20 cellular contexts compared by ENCODE assay signal in the genomic region with DNA sequence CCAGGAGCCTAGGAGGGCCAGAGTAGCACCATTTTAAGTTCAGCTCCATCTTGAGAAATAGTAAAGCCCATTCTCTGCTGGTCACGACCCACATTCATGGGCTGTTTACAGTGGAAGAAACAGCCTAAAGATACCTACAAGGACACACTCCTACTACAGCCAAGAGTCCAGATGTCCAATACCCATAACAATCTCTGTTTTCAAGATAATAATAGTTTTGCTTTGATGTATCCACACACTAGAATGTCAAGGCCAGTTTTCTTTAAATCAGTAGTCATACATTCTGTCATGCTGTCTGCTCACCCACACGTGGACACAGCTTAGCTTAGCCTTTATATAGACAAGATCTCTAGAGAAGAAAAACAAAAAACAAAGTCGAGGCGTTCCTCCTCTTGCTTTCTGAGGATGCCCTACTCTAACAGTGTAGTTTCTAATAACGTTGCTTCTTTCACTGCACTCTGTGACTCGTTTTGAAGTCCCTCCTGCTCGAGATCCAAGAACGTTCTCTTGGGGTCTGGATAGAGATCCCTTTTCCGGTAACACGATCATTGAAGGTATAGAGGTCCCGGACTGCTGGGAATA. TPM values are rescaled to one million over a fixed set of nuclear protein-coding genes. Genes with fewer than 3 reads are reported as not detected.
DNase-seq lines count a peak whose midpoint lies in the region; ATAC-seq, FAIRE-seq and TF ChIP-seq lines count a peak whose summit lies in the region.
"Had no signal": no experiment of that assay in that cellular context is flagged by ENCODE, and none has a peak within 500 bp of the region (broad histone marks: within the 10 kb centered on the region; RNA-seq: fewer than 3 reads in every experiment).

No MANE protein-coding gene starts in this region.

- no peak for DNase-seq in T-helper 17 cell
- DNase-seq in body of pancreas: peak in 3 of 4 donors; percentile 57 to 67 (median 58)
- DNase-seq in osteoblast (ENCODE audit: insufficient read length, low spot score, missing footprints): no peak
- DNase-seq in NCI-H2029 treated with DMSO at 0.1 percent for 48 hours (lab: John Stamatoyannopoulos, UW): no peak
- DNase-seq in D721Med (ENCODE audit: insufficient read length, low spot score): no peak
- DNase-seq in activated CD4-positive, alpha-beta T cell treated with anti-CD3 and anti-CD28 coated beads for 4 hours: no peak
- DNase-seq: C1 segment of cervical spinal cord; Calu3; CD4-positive, alpha-beta memory T cell; COR-L47; DMS153; DND-41; GM23248; H7; HCEC 1CT had no signal

- no peaks in the 10 kb centered on the region for H4K20me1 ChIP-seq in osteoblast (ENCODE audit: insufficient read depth, low read length)

- H3K4me3 ChIP-seq in body of pancreas: no peak overlapping the region
- H3K4me3 ChIP-seq in osteoblast (ENCODE audit: insufficient read depth, low read length): no peak overlapping the region
- no peak overlapping the region for H3K4me3 ChIP-seq in parathyroid adenoma (ENCODE audit: low read depth, low read length)
- H3K4me3 ChIP-seq: GM23248 had no signal

- H3K36me3 ChIP-seq in body of pancreas (replicated peaks in 1 of 2; ENCODE audit: insufficient read depth in 1 of 2, low read depth in 2 of 2): no peaks in the 10 kb centered on the region
- H3K36me3 ChIP-seq in osteoblast (ENCODE audit: insufficient read depth, low read length): no peaks in the 10 kb centered on the region
- H3K36me3 ChIP-seq in parathyroid adenoma (ENCODE audit: control insufficient read depth, insufficient read depth, low read length): no peaks in the 10 kb centered on the region

- H3K4me2 ChIP-seq in osteoblast (ENCODE audit: insufficient read depth, low read length) (no peak overlapping the region), parathyroid adenoma (ENCODE audit: low read length) (no peak overlapping the region)

- TF ChIP-seq CTCF in body of pancreas (IDR thresholded peaks at IDR 0.05): no peak
- no peak for TF ChIP-seq CTCF in osteoblast (IDR thresholded peaks at IDR 0.05; ENCODE audit: extremely low read depth, low read depth, low read length)
- TF ChIP-seq CTCF in parathyroid adenoma (IDR thresholded peaks at IDR 0.05): no peak
- TF ChIP-seq CTCF in D721Med (IDR thresholded peaks at IDR 0.05; ENCODE audit: insufficient read depth, missing control alignments): no peak

- H2AFZ ChIP-seq in osteoblast (ENCODE audit: low read length): peak overlapping the region; percentile 19
- peak overlapping the region; percentile 56 for H2AFZ ChIP-seq in parathyroid adenoma
- H2AFZ ChIP-seq: GM23248 had no signal

- H3K4me1 Mint-ChIP-seq in T-helper 17 cell: peaks cover 4% of the 10 kb centered on the region

- intact Hi-C loops in body of pancreas (cut with DNase I): loop anchor here (10.0 kb wide), 1 partner anchor 663 kb away; no protein-coding TSS in a partner anchor

- no peaks in the 10 kb centered on the region for H3K9me3 ChIP-seq in T-helper 17 cell (ENCODE audit: control insufficient read depth, low read length, poor library complexity, severe bottlenecking)
- no peaks in the 10 kb centered on the region for H3K9me3 ChIP-seq in body of pancreas
- H3K9me3 ChIP-seq in osteoblast (ENCODE audit: low read depth, low read length): no peaks in the 10 kb centered on the region
- no peaks in the 10 kb centered on the region for H3K9me3 ChIP-seq in parathyroid adenoma (ENCODE audit: control insufficient read depth, low read length)

- H3K9ac ChIP-seq in parathyroid adenoma: no peak overlapping the region
- H3K9ac ChIP-seq: GM23248 had no signal

- no peaks in the 10 kb centered on the region for H3K27me3 ChIP-seq in body of pancreas
- no peaks in the 10 kb centered on the region for H3K27me3 ChIP-seq in osteoblast (ENCODE audit: insufficient read depth, low read length)
- H3K27me3 ChIP-seq in parathyroid adenoma (ENCODE audit: control insufficient read depth, insufficient read depth, low read length): no peaks in the 10 kb centered on the region

- 36 to 45% methylated on average over 11 of the region's 11 CpGs for WGBS in body of pancreas, 2 donors

- H3K27ac ChIP-seq in body of pancreas (peak overlapping the region; percentile 50 to 81 (median 74)), osteoblast (ENCODE audit: low read depth, low read length) (no peak overlapping the region), parathyroid adenoma (no peak overlapping the region)
- H3K27ac ChIP-seq: GM23248 had no signal

- peaks cover 36% of the 10 kb centered on the region for H3K4me1 ChIP-seq in body of pancreas
- H3K4me1 ChIP-seq in osteoblast (ENCODE audit: insufficient read depth, low read length): no peaks in the 10 kb centered on the region
- H3K4me1 ChIP-seq in parathyroid adenoma: no peaks in the 10 kb centered on the region

- peak overlapping the region; percentile 6 for H3K27ac Mint-ChIP-seq in T-helper 17 cell

- FAIRE-seq in D721Med (lab: Jason Lieb, UNC): no peak
- FAIRE-seq: G401.6, GM12892, GM19239, H1 had no signal

- H3K79me2 ChIP-seq in osteoblast (ENCODE audit: insufficient read depth, low read length) (no peaks in the 10 kb centered on the region), parathyroid adenoma (no peaks in the 10 kb centered on the region)

- TF ChIP-seq POLR2A in body of pancreas (IDR thresholded peaks at IDR 0.05): peak in 2 of 3 donors; percentile 75 to 84

- no peaks in the 10 kb centered on the region for H3K36me3 Mint-ChIP-seq in T-helper 17 cell (ENCODE audit: low read depth)
- H3K36me3 Mint-ChIP-seq: CD4-positive, alpha-beta memory T cell had no signal

- H3K27me3 Mint-ChIP-seq in T-helper 17 cell: no peaks in the 10 kb centered on the region

- ATAC-seq in T-helper 17 cell (no peak), body of pancreas (peak; percentile 90)

- no peak overlapping the region for H3K4me3 Mint-ChIP-seq in T-helper 17 cell
- H3K4me3 Mint-ChIP-seq: CD4-positive, alpha-beta memory T cell had no signal

RNA-seq across cellular contexts. Expression of gene ETFBKMT, which starts 17.9 kb away (rescaled TPM):
- total RNA-seq in T-helper 17 cell: 1 to 10 TPM; 1.2 to 1.9 TPM
- 1 to 10 TPM; 2.9 to 4.9 TPM for total RNA-seq in body of pancreas
- total RNA-seq in osteoblast: 3.8 and 4.7 TPM in 2 replicates

RNA-seq across cellular contexts. Expression of gene DENND5B, which starts 50.7 kb away (rescaled TPM):
- total RNA-seq in T-helper 17 cell (under 1 TPM; 0.26 to 0.94 TPM), body of pancreas (10 to 100 TPM in 1 of 2 donors, 1 to 10 TPM in 1; 8.8 to 32.0 TPM), osteoblast (18.8 and 25.6 TPM in 2 replicates)
- total RNA-seq: CD4-positive, alpha-beta memory T cell had no signal

Comparison
In these comparisons a context has a peak if more than half of its experiments do, and no peak if none do; other contexts are left out.
1. DNase-seq: peak in body of pancreas (3 of 4); none in T-helper 17 cell (0 of 3), osteoblast (single experiment), NCI-H2029 treated with DMSO at 0.1 percent for 48 hours (single experiment), D721Med (single experiment) and activated CD4-positive, alpha-beta T cell treated with anti-CD3 and anti-CD28 coated beads for 4 hours (0 of 2).
2. H3K27ac ChIP-seq: peak in body of pancreas (4 of 4); none in osteoblast (single experiment) and parathyroid adenoma (single experiment).
3. RNA of gene DENND5B, which starts 50.7 kb away (total RNA-seq): 8.8 to 32.0 TPM in body of pancreas and 18.8 to 25.6 TPM in osteoblast; 0.26 to 0.94 TPM in T-helper 17 cell; every median in the first group is over 4 times any median in the second.